In the genomic region with DNA sequence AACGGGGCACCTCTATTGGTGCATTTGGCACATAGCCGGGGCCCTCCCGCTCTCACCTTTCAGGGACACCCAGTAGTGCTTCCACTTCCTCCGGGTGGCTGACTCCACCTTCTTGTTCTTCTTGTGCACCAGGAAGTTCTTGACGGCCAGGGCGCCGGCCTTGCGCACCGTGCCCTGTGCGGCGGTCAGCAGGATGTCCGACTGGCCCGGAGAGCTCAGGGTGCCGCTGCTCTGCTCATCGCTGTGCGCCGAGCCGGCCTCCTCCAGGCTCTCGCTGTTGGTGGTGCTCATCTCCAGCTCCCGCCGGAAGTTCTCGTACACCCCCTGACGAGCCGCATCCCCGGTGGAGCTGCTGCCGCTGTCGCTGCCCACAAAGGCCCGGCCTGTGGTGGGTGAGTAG, we compare ENCODE assay signal across 28 cellular contexts.
DNase-seq lines count a peak whose midpoint lies in the region; ATAC-seq, FAIRE-seq and TF ChIP-seq lines count a peak whose summit lies in the region.
"Had no signal": no experiment of that assay in that cellular context is flagged by ENCODE, and none has a peak within 500 bp of the region (broad histone marks: within the 10 kb centered on the region; RNA-seq: fewer than 3 reads in every experiment).

No MANE protein-coding gene starts in this region.

- TF ChIP-seq CTCF in heart right ventricle (IDR thresholded peaks at IDR 0.05): no peak
- TF ChIP-seq CTCF in K562 (IDR thresholded peaks at IDR 0.05 in 2 of 3, conservative IDR thresholded peaks at IDR 0.05 in 1 of 3; ENCODE audit: insufficient read depth in 2 of 3, low read depth in 1 of 3, low read length in 3 of 3): no peak
- no peak for TF ChIP-seq CTCF in neural progenitor cell (IDR thresholded peaks at IDR 0.05)
- no peak for TF ChIP-seq CTCF in spleen (IDR thresholded peaks at IDR 0.05 in 8 of 11, conservative IDR thresholded peaks at IDR 0.05 in 3 of 11)
- no peak for TF ChIP-seq CTCF in breast epithelium (IDR thresholded peaks at IDR 0.05)

- TF ChIP-seq EP300 in K562 (IDR thresholded peaks at IDR 0.05; ENCODE audit: low read length): no peak

- FAIRE-seq in K562 (lab: Jason Lieb, UNC): no peak
- FAIRE-seq: A204.1, GM12878, GM12892, GM18507 had no signal

- peaks cover under 1% of the 10 kb centered on the region for H3K9me3 Mint-ChIP-seq in neural progenitor cell
- H3K9me3 Mint-ChIP-seq: CD4-positive, alpha-beta memory T cell; CD8-positive, alpha-beta memory T cell had no signal

- H3K27me3 Mint-ChIP-seq in neural progenitor cell (ENCODE audit: insufficient read depth, low read depth): peaks cover 11% of the 10 kb centered on the region
- H3K27me3 Mint-ChIP-seq: CD4-positive, alpha-beta memory T cell; CD4-positive, CD25-positive, alpha-beta regulatory T cell; CD8-positive, alpha-beta memory T cell had no signal

- H3K9ac ChIP-seq in K562 (ENCODE audit: insufficient read depth in 1 of 2, low read depth in 2 of 2, low read length in 2 of 2): no peak overlapping the region; a peak in 1 of 4 replicates
- no peak overlapping the region for H3K9ac ChIP-seq in neural progenitor cell
- H3K9ac ChIP-seq: BLaER1 had no signal

- intact Hi-C loops in right cardiac atrium (cut with DNase I): loop anchor here in 1 of 4 donors (10.0 kb wide), 1 partner anchor 47 kb away; no protein-coding TSS in a partner anchor
- intact Hi-C loops in heart right ventricle (cut with DNase I): loop anchor here in 1 of 10 donors (10.0 kb wide), 1 partner anchor 83 kb away; no protein-coding TSS in a partner anchor
- intact Hi-C loops in K562 (cut with micrococcal nuclease): no loop called here
- intact Hi-C loops in spleen (cut with DNase I; ENCODE audit: low total_unique reads): no loop called here
- intact Hi-C loops in breast epithelium (cut with DNase I; ENCODE audit: low total_unique reads): no loop called here

- no TSS peak for BruUV-seq in K562 (replicated peaks; lab: Mats Ljungman, UMichigan)

- H3K36me3 ChIP-seq in heart right ventricle (peaks cover 0 to 3% (median 0%) of the 10 kb centered on the region in 9 donors), K562 (ENCODE audit: control insufficient read depth, insufficient read depth, low read length) (no peaks in the 10 kb centered on the region), neural progenitor cell (no peaks in the 10 kb centered on the region), spleen (no peaks in the 10 kb centered on the region), breast epithelium (no peaks in the 10 kb centered on the region)
- H3K36me3 ChIP-seq: BE2C had no signal

- TF ChIP-seq POLR2A in K562 (conservative IDR thresholded peaks at IDR 0.05) (no peak), spleen (IDR thresholded peaks at IDR 0.05) (no peak), breast epithelium (IDR thresholded peaks at IDR 0.05) (no peak)

- in situ Hi-C loops in K562 (cut with MboI): no loop called here

- CTCF ChIA-PET in K562 (lab: Yijun Ruan, JAX; ENCODE audit: low intra/inter-chr PET ratio): no interaction called here

- H3K4me1 Mint-ChIP-seq in neural progenitor cell: peaks cover 22% of the 10 kb centered on the region
- H3K4me1 Mint-ChIP-seq: CD14-positive monocyte; CD4-positive, CD25-positive, alpha-beta regulatory T cell; CD8-positive, alpha-beta memory T cell had no signal

- no peak overlapping the region for H3K27ac ChIP-seq in right cardiac atrium (ENCODE audit: low read length)
- no peak overlapping the region for H3K27ac ChIP-seq in heart right ventricle
- H3K27ac ChIP-seq in K562 (ENCODE audit: extremely low read depth, low read depth, low read length): no peak overlapping the region
- no peak overlapping the region for H3K27ac ChIP-seq in neural progenitor cell
- peak overlapping the region in 5 of 8 donors; percentile 35 to 68 (median 48) for H3K27ac ChIP-seq in spleen
- H3K27ac ChIP-seq in breast epithelium: no peak overlapping the region
- no peak overlapping the region for H3K27ac ChIP-seq in caudate nucleus (ENCODE audit: low read depth, low read length)
- H3K27ac ChIP-seq: BLaER1 had no signal

- H3K4me3 Mint-ChIP-seq in neural progenitor cell: no peak overlapping the region
- H3K4me3 Mint-ChIP-seq: CD14-positive monocyte; CD4-positive, alpha-beta memory T cell; CD4-positive, CD25-positive, alpha-beta regulatory T cell; CD8-positive, alpha-beta memory T cell had no signal

- ATAC-seq in right cardiac atrium: peak; percentile 14 to 35
- ATAC-seq in heart right ventricle: no peak
- peak; percentile 50 for ATAC-seq in K562
- ATAC-seq: GM12878 had no signal

- no peak overlapping the region for H3K4me3 ChIP-seq in right cardiac atrium (ENCODE audit: low read length)
- no peak overlapping the region for H3K4me3 ChIP-seq in heart right ventricle
- no peak overlapping the region for H3K4me3 ChIP-seq in K562
- no peak overlapping the region for H3K4me3 ChIP-seq in neural progenitor cell
- peak overlapping the region in 2 of 8 donors; percentile 15 to 35 for H3K4me3 ChIP-seq in spleen
- H3K4me3 ChIP-seq in breast epithelium: no peak overlapping the region
- H3K4me3 ChIP-seq: BLaER1, GM12878 had no signal

- H3K9me1 ChIP-seq in K562 (ENCODE audit: control insufficient read depth, insufficient read depth, low read length): no peaks in the 10 kb centered on the region

- H3K4me2 ChIP-seq in K562 (ENCODE audit: insufficient read depth, low read length): no peak overlapping the region
- H3K4me2 ChIP-seq in neural progenitor cell: peak overlapping the region; percentile 54
- H3K4me2 ChIP-seq: BLaER1 had no signal

- WGBS in right cardiac atrium: 97% methylated on average over 28 of the region's 28 CpGs
- 96 to 97% methylated on average over 24 to 28 of the region's 28 CpGs for WGBS in heart right ventricle, 2 donors
- 3% methylated on average over 28 of the region's 28 CpGs for WGBS in K562 (ENCODE audit: insufficient coverage, low coverage, missing lambda C conversion rate)
- 79 to 94% (median 92%) methylated on average over 16 to 28 of the region's 28 CpGs for WGBS in spleen, 5 donors

- H3F3A ChIP-seq in neural progenitor cell (ENCODE audit: low read depth): peaks cover 21% of the 10 kb centered on the region

- no peaks in the 10 kb centered on the region for H4K20me1 ChIP-seq in K562 (replicated peaks; ENCODE audit: control insufficient read depth, insufficient read depth, low read length)
- peaks cover 24% of the 10 kb centered on the region for H4K20me1 ChIP-seq in neural progenitor cell (ENCODE audit: low read depth)
- H4K20me1 ChIP-seq: BLaER1 had no signal

- POLR2A ChIA-PET in K562 (lab: Yijun Ruan, JAX): interaction anchor here (0.6 kb wide), 1 partner anchor 27 kb away, joined by 3 read pairs; no protein-coding TSS in a partner anchor

- no peak overlapping the region for H2AFZ ChIP-seq in K562 (ENCODE audit: low read depth, low read length)
- H2AFZ ChIP-seq in neural progenitor cell (replicated peaks): no peak overlapping the region

- H3K79me2 ChIP-seq in K562 (ENCODE audit: control insufficient read depth, insufficient read depth, low read length) (no peaks in the 10 kb centered on the region), neural progenitor cell (ENCODE audit: low read depth) (no peaks in the 10 kb centered on the region)

- H3K27ac Mint-ChIP-seq in neural progenitor cell: no peak overlapping the region
- H3K27ac Mint-ChIP-seq: CD4-positive, alpha-beta memory T cell; CD4-positive, CD25-positive, alpha-beta regulatory T cell had no signal

- H3K4me1 ChIP-seq in right cardiac atrium (ENCODE audit: control insufficient read depth, insufficient read depth, low read length) (no peaks in the 10 kb centered on the region), heart right ventricle (peaks cover 0 to 8% (median 0%) of the 10 kb centered on the region in 9 donors), K562 (replicated peaks in 1 of 2; ENCODE audit: control insufficient read depth in 2 of 2, insufficient read depth in 2 of 2, low read length in 2 of 2) (peaks cover 0 to 5% of the 10 kb centered on the region in 2 experiments; a peak in 1 of 5 replicates), neural progenitor cell (peaks cover 32% of the 10 kb centered on the region), spleen (no peaks in the 10 kb centered on the region), breast epithelium (no peaks in the 10 kb centered on the region)
- H3K4me1 ChIP-seq: BE2C, BLaER1 had no signal

- H3K9me3 ChIP-seq in right cardiac atrium (ENCODE audit: control insufficient read depth, low read length) (no peaks in the 10 kb centered on the region), heart right ventricle (no peaks in the 10 kb centered on the region), K562 (replicated peaks; ENCODE audit: control insufficient read depth, insufficient read depth, low read depth, low read length) (no peaks in the 10 kb centered on the region), neural progenitor cell (ENCODE audit: low read depth) (no peaks in the 10 kb centered on the region), spleen (no peaks in the 10 kb centered on the region), breast epithelium (no peaks in the 10 kb centered on the region)
- H3K9me3 ChIP-seq: BE2C, BLaER1 had no signal

- TF ChIP-seq RAD21 in K562 (CRISPR knock-in tag; conservative IDR thresholded peaks at IDR 0.05 in 1 of 2, IDR thresholded peaks at IDR 0.05 in 1 of 2): no peak

- DNase-seq in right cardiac atrium: no peak
- no peak for DNase-seq in heart right ventricle
- no peak for DNase-seq in K562 (ENCODE audit: extremely low read depth in 1 of 4, low spot score in 3 of 4)
- DNase-seq in neural progenitor cell (ENCODE audit: low spot score): no peak
- peak; percentile 84 for DNase-seq in spleen
- DNase-seq in activated CD4-positive, alpha-beta T cell treated with anti-CD3 and anti-CD28 coated beads for 1 hour: no peak
- no peak for DNase-seq in breast epithelium (ENCODE audit: low spot score in 2 of 2)
- no peak for DNase-seq in caudate nucleus (lab: John Stamatoyannopoulos, UW)
- DNase-seq: 8988T; ACHN; BE2C; CD4-positive, alpha-beta memory T cell; CD4-positive, CD25-positive, alpha-beta regulatory T cell; CD8-positive, alpha-beta memory T cell; COR-L47; DMS 273 treated with DMSO at 0.1 percent for 48 hours; DMS153; DMS53; DMS79; DND-41; EL; GDM1 had no signal

- H3K27me3 ChIP-seq in right cardiac atrium (ENCODE audit: control insufficient read depth, insufficient read depth) (no peaks in the 10 kb centered on the region), heart right ventricle (peaks cover 0 to 3% (median 0%) of the 10 kb centered on the region in 7 donors), K562 (ENCODE audit: control insufficient read depth in 2 of 2, insufficient read depth in 2 of 2, low read length in 2 of 2) (peaks cover 4 to 9% of the 10 kb centered on the region in 2 experiments; a peak in 3 of 5 replicates), neural progenitor cell (no peaks in the 10 kb centered on the region), spleen (replicated peaks in 1 of 7) (no peaks in the 10 kb centered on the region), breast epithelium (no peaks in the 10 kb centered on the region)
- H3K27me3 ChIP-seq: BE2C, BLaER1 had no signal

- H3K36me3 Mint-ChIP-seq in neural progenitor cell: peaks cover 25% of the 10 kb centered on the region
- H3K36me3 Mint-ChIP-seq: CD4-positive, CD25-positive, alpha-beta regulatory T cell had no signal

TF ChIP-seq in K562, 482 proteins besides CTCF, POLR2A, EP300 and RAD21 (continues in another document):
- TF ChIP-seq BRD4 (IDR thresholded peaks at IDR 0.05): no peak

Comparison
In these comparisons a context has a peak if more than half of its experiments do, and no peak if none do; other contexts are left out.
1. ATAC-seq: peak in right cardiac atrium (2 of 2) and K562 (single experiment); none in heart right ventricle (0 of 8).
2. H3K27ac ChIP-seq: peak in spleen (5 of 8); none in right cardiac atrium (single experiment), heart right ventricle (0 of 10), K562 (single experiment), neural progenitor cell (single experiment), breast epithelium (0 of 2) and caudate nucleus (single experiment).